ENCODE assay signal across 11 cellular contexts in the genomic region with DNA sequence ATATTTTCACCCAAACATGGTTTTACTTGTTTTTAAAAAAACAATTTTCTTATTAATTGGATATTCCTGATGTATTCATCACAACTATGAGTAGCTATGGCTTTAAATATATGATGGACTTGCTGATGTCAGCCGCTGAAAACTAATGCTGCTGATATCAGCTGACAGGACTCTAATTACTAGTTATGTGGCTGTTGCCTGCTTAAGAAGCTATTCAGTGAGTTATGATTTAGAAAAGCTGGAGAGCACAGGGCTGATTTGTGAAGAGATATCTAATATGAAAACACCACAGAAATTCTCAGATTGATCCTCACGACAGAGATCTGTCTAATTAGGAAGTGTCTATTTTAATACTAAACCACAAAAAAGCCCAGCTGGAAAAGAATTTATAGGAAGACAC.
"Had no signal": no experiment of that assay in that cellular context is flagged by ENCODE, and none has a peak within 500 bp of the region (broad histone marks: within the 10 kb centered on the region; RNA-seq: fewer than 3 reads in every experiment).

No MANE protein-coding gene starts in this region.

- H3K27me3 ChIP-seq: gastrocnemius medialis, heart right ventricle, pancreas, transverse colon had no signal

- ATAC-seq: gastrocnemius medialis, heart right ventricle, left ventricle myocardium superior had no signal

- H3K4me1 ChIP-seq: gastrocnemius medialis, pancreas had no signal

- H3K36me3 ChIP-seq: gastrocnemius medialis, heart right ventricle, pancreas, transverse colon had no signal

- H3K27ac ChIP-seq: gastrocnemius medialis, heart right ventricle had no signal

- H3K4me3 ChIP-seq: gastrocnemius medialis, heart right ventricle, pancreas, transverse colon had no signal

- H3K9me3 ChIP-seq: gastrocnemius medialis, heart right ventricle, pancreas, transverse colon had no signal

- DNase-seq: activated B cell treated with CpG ODN at 0.5 μM for 24 hours; activated CD4-positive, alpha-beta T cell treated with anti-CD3 and anti-CD28 coated beads, Interleukin-2, amount 10 ng/mL, durations not matched to agents 7 days and 5 days; activated naive CD4-positive, alpha-beta T cell treated with anti-CD3 and anti-CD28 coated beads for 36 hours; activated T-cell treated with anti-CD3 and anti-CD28 coated beads for 4 hours; gastrocnemius medialis; heart right ventricle; left ventricle myocardium superior; mesendoderm; pancreas; retina; transverse colon had no signal
